17 cellular contexts compared by ENCODE assay signal in the genomic region with DNA sequence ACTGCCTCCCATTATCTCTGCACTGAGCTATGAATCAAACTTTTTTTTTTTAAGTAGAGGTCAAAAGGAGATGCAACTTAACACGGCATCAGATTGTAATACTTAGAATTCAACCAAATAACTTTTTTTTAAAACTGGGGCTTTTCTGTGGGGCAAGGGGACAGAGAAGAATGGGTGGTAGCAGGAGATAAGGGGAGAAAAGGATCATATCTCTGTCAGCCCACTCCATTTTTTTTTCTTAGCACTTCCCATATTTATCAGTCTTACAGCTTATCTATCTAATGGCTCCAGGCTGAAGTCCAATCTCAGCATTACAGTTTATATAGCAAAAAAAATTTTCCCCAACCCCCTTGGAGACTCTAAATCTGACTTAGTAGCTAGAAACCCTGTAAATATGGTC.
"Had no signal": no experiment of that assay in that cellular context is flagged by ENCODE, and none has a peak within 500 bp of the region (broad histone marks: within the 10 kb centered on the region; RNA-seq: fewer than 3 reads in every experiment).

No MANE protein-coding gene starts in this region.

- H3K27me3 ChIP-seq: colonic mucosa had no signal

- DNase-seq: colonic mucosa; dermis blood vessel endothelial cell; foreskin melanocyte; head of caudate nucleus; hippocampal formation; left colon; left ventricle myocardium superior; mesendoderm; naive thymus-derived CD4-positive, alpha-beta T cell; right cardiac atrium; stimulated activated CD4-positive, alpha-beta T cell treated with anti-CD3 and anti-CD28 coated beads, Interleukin-2, amount 100 ng/mL, for 48 hours; stimulated activated naive CD4-positive, alpha-beta T cell treated with Interleukin-2 at 50 U/mL for 16 hours; trophoblast cell had no signal

- H3K9me3 ChIP-seq: colonic mucosa had no signal

- H3K27ac Mint-ChIP-seq: progenitor cell of endocrine pancreas had no signal

- FAIRE-seq: endothelial cell of umbilical vein, urothelium cell line had no signal

- H3K27me3 Mint-ChIP-seq: naive thymus-derived CD4-positive, alpha-beta T cell; progenitor cell of endocrine pancreas had no signal

- H3K4me1 Mint-ChIP-seq: naive thymus-derived CD4-positive, alpha-beta T cell had no signal

- H3K36me3 ChIP-seq: colonic mucosa had no signal

- H3K27ac ChIP-seq: colonic mucosa had no signal

- H3K9me3 Mint-ChIP-seq: naive thymus-derived CD4-positive, alpha-beta T cell had no signal

- H3K4me3 ChIP-seq: colonic mucosa, smooth muscle cell had no signal

- H3K4me2 ChIP-seq: smooth muscle cell had no signal

- H3K4me1 ChIP-seq: colonic mucosa had no signal

- H3K4me3 Mint-ChIP-seq: naive thymus-derived CD4-positive, alpha-beta T cell had no signal

- ATAC-seq: left colon; left ventricle myocardium superior; naive thymus-derived CD4-positive, alpha-beta T cell; right cardiac atrium had no signal
